ENCODE assay signal across 15 cellular contexts in the genomic region with DNA sequence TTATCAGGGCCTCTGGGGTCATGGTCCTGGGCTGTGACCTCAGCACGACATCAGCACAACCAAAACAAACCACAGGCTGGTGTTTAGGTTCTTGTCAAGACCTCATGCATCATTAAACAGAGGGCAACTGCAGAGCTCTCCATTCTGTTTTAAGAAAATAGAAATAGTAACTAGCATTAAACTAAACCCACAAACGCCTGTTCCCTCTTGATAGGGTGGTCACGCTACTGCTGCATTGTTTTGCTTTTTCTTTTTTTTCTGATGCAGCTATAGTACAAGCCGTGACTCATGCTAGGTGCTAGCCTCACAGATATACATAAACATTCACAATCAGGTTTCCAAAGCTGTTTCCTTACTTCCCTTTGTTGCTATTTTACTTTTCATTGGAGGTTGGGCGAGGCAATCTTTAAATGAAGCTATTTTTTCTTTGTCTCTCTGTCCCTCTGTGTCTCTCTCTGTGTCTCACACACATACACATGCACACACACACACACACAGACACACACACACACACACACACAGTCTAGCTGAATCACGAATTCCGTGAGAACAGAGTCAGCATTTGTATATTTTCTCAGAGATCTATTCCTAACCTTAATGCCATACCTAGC.
A peak's percentile ranks its signal among the peaks of the same experiment; 100 is the strongest.
DNase-seq lines count a peak whose midpoint lies in the region; ATAC-seq and TF ChIP-seq lines count a peak whose summit lies in the region.
"Had no signal": no experiment of that assay in that cellular context is flagged by ENCODE, and none has a peak within 500 bp of the region (broad histone marks: within the 10 kb centered on the region; RNA-seq: fewer than 3 reads in every experiment).

No MANE protein-coding gene starts in this region.

- H4K5ac ChIP-seq in IMR-90 (ENCODE audit: low read depth, low read length), result no peak overlapping the region

- dilution Hi-C loops in IMR-90 (cut with HindIII; ENCODE audit: low sequenced_read_pairs, unreplicated experiment), result no loop called here

- DNase-seq in IMR-90, result peak; percentile 87
- peak; percentile 85 for DNase-seq in astrocyte of the spinal cord (ENCODE audit: low read depth, low spot score)
- DNase-seq in glomerular visceral epithelial cell (ENCODE audit: extremely low spot score), result peak; percentile 67
- peak; percentile 18 for DNase-seq in smooth muscle cell of the brain vasculature (ENCODE audit: low read depth, low spot score)
- DNase-seq in ovary, result no peak
- DNase-seq: activated T-cell treated with anti-CD3 and anti-CD28 coated beads for 4 hours, amygdala, Caco-2, NCI-H1417, NCI-H774, spleen, WERI-Rb-1 had no signal

- no peak overlapping the region for H3K4ac ChIP-seq in IMR-90 (ENCODE audit: low read depth, low read length)

- peak overlapping the region; percentile 8; the same call in 1 of the 2 replicates for H2BK120ac ChIP-seq in IMR-90 (ENCODE audit: low read depth, low read length)

- H3K56ac ChIP-seq in IMR-90 (ENCODE audit: extremely low read depth, insufficient read depth, low read length), result no peak overlapping the region

- H3K9me1 ChIP-seq in IMR-90 (ENCODE audit: insufficient read depth, low read length), result peaks cover 5% of the 10 kb centered on the region

- H3K27ac ChIP-seq in IMR-90 (ENCODE audit: insufficient read depth, low read length), result no peak overlapping the region
- H3K27ac ChIP-seq in ovary, result no peak overlapping the region
- H3K27ac ChIP-seq: SK-N-MC, spleen, WERI-Rb-1 had no signal

- POLR2A ChIA-PET in IMR-90 (lab: Charles Lee; ENCODE audit: unreplicated experiment), result no interaction called here

- H2BK20ac ChIP-seq in IMR-90 (ENCODE audit: low read depth, low read length), result peak overlapping the region; percentile 16; the same call in 1 of the 2 replicates

- no peak overlapping the region for H2BK5ac ChIP-seq in IMR-90 (ENCODE audit: low read depth, low read length, poor library complexity, severe bottlenecking)

- peak overlapping the region; percentile 35; the same call in 1 of the 2 replicates for H2AK5ac ChIP-seq in IMR-90 (ENCODE audit: low read depth, low read length)

- H3K4me3 ChIP-seq in IMR-90 (ENCODE audit: insufficient read depth, low read depth, low read length) (no peak overlapping the region), astrocyte of the spinal cord (ENCODE audit: low read depth, low read length) (no peak overlapping the region), ovary (no peak overlapping the region)
- H3K4me3 ChIP-seq: SK-N-MC, spleen had no signal

- H3K4me1 ChIP-seq in IMR-90 (ENCODE audit: control insufficient read depth, insufficient read depth, low read length) (peaks cover 4% of the 10 kb centered on the region), ovary (ENCODE audit: insufficient read depth) (no peaks in the 10 kb centered on the region)
- H3K4me1 ChIP-seq: Caco-2, spleen had no signal

- peaks cover 5% of the 10 kb centered on the region; the same call in 1 of the 2 replicates for H4K20me1 ChIP-seq in IMR-90 (ENCODE audit: insufficient read depth, low read length)

- peaks cover 3 to 12% of the 10 kb centered on the region in 2 experiments; a peak in 3 of 4 replicates for H3K79me1 ChIP-seq in IMR-90 (ENCODE audit: low read depth in 1 of 2, low read length in 2 of 2)

- no peak overlapping the region; the same call in 2 of the 3 replicates for H2BK15ac ChIP-seq in IMR-90 (ENCODE audit: low read depth, low read length)

- H2AFZ ChIP-seq in IMR-90 (replicated peaks; ENCODE audit: low read length, poor library complexity), result no peak overlapping the region

- peaks cover 6% of the 10 kb centered on the region; the same call in 1 of the 2 replicates for H3K9me3 ChIP-seq in IMR-90 (ENCODE audit: control insufficient read depth, insufficient read depth, low read length)
- H3K9me3 ChIP-seq in ovary, result no peaks in the 10 kb centered on the region

- no peak overlapping the region for H3K9ac ChIP-seq in IMR-90 (ENCODE audit: low read depth, low read length)

- peak; percentile 84 for ATAC-seq in IMR-90 (ENCODE audit: low read depth)
- ATAC-seq in GM21786 (IDR thresholded peaks at IDR 0.05; ENCODE audit: unreplicated experiment), result no peak
- ATAC-seq in HG03039 (IDR thresholded peaks at IDR 0.05; ENCODE audit: unreplicated experiment), result no peak

- no peak; the same call in 1 of the 2 replicates for TF ChIP-seq RAD21 in IMR-90 (IDR thresholded peaks at IDR 0.05; ENCODE audit: low read length)

- no peaks in the 10 kb centered on the region for H3K36me3 ChIP-seq in IMR-90 (ENCODE audit: control insufficient read depth, insufficient read depth, low read length)
- no peaks in the 10 kb centered on the region for H3K36me3 ChIP-seq in ovary
- H3K36me3 ChIP-seq: spleen, WERI-Rb-1 had no signal

- H3K23ac ChIP-seq in IMR-90 (ENCODE audit: low read depth, low read length), result no peak overlapping the region

- TF ChIP-seq CTCF in IMR-90 (conservative IDR thresholded peaks at IDR 0.05; ENCODE audit: low read depth, low read length) (no peak), astrocyte of the spinal cord (IDR thresholded peaks at IDR 0.05; ENCODE audit: low read depth, low read length) (no peak), ovary (IDR thresholded peaks at IDR 0.05) (no peak)

- CTCF ChIA-PET in IMR-90 (lab: Yijun Ruan, JAX), result interaction anchor here (0.5 to 0.6 kb wide), 2 partner anchors 713 to 780 kb away, joined by 3 to 5 read pairs; no protein-coding TSS in a partner anchor

- intact Hi-C loops in IMR-90 (cut with micrococcal nuclease), result no loop called here
- intact Hi-C loops in ovary (cut with DNase I), result no loop called here

- no CpG with 5 or more reads among the region's 7 CpGs for WGBS in IMR-90 (ENCODE audit: extremely low coverage in 2 of 2, insufficient read length in 1 of 2), 2 experiments
- WGBS in ovary, 3 donors, result 29 to 58% (median 42%) methylated on average over 7 of the region's 7 CpGs

- H4K8ac ChIP-seq in IMR-90 (ENCODE audit: low read depth in 2 of 2, low read length in 2 of 2), result no peak overlapping the region

- H3K18ac ChIP-seq in IMR-90 (ENCODE audit: low read depth, low read length), result no peak overlapping the region

- in situ Hi-C loops in IMR-90 (cut with MboI; ENCODE audit: low sequenced_read_pairs), result no loop called here
- in situ Hi-C loops in astrocyte of the spinal cord (cut with HindIII; ENCODE audit: low sequenced_read_pairs), result no loop called here

- 0 out of 2 replicates have a peak overlapping the region, but pooled peaks have one; percentile 5 for H3K14ac ChIP-seq in IMR-90 (replicated peaks; ENCODE audit: low read depth, low read length)

- H4K91ac ChIP-seq in IMR-90 (ENCODE audit: insufficient read depth, low read depth, low read length), result no peak overlapping the region

- H2AK9ac ChIP-seq in IMR-90 (replicated peaks; ENCODE audit: low read depth, low read length, poor library complexity), result no peak overlapping the region

- TF ChIP-seq EP300 in ovary (IDR thresholded peaks at IDR 0.05), result no peak

- H3K27me3 ChIP-seq in IMR-90 (ENCODE audit: control insufficient read depth, insufficient read depth, low read length) (no peaks in the 10 kb centered on the region), ovary (no peaks in the 10 kb centered on the region)
- H3K27me3 ChIP-seq: spleen had no signal

- peak overlapping the region; percentile 79 for H3K4me2 ChIP-seq in IMR-90 (ENCODE audit: low read depth, low read length)

- TF ChIP-seq POLR2A in IMR-90 (IDR thresholded peaks at IDR 0.05; ENCODE audit: low read depth, low read length) (no peak), ovary (IDR thresholded peaks at IDR 0.05) (no peak)

- BruUV-seq in IMR-90 (replicated peaks; lab: Mats Ljungman, UMichigan), result no TSS peak

TF ChIP-seq in IMR-90, 13 proteins besides CTCF, POLR2A, EP300 and RAD21:
- TF ChIP-seq SMC3 (IDR thresholded peaks at IDR 0.05; ENCODE audit: low read depth, low read length) (no peak), FOS (IDR thresholded peaks at IDR 0.05; ENCODE audit: low read depth, low read length) (peak; percentile 65), CHD1 (IDR thresholded peaks at IDR 0.05; ENCODE audit: low read depth, low read length) (no peak), MAFK (IDR thresholded peaks at IDR 0.05; ENCODE audit: low read depth, low read length) (peak; percentile 53; the same call in 1 of the 2 replicates), BHLHE40 (IDR thresholded peaks at IDR 0.05; ENCODE audit: low read depth, low read length) (peak; percentile 72)
- TF ChIP-seq, protein P1, sequence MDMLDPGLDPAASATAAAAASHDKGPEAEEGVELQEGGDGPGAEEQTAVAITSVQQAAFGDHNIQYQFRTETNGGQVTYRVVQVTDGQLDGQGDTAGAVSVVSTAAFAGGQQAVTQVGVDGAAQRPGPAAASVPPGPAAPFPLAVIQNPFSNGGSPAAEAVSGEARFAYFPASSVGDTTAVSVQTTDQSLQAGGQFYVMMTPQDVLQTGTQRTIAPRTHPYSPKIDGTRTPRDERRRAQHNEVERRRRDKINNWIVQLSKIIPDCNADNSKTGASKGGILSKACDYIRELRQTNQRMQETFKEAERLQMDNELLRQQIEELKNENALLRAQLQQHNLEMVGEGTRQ (IDR thresholded peaks at IDR 0.05; ENCODE audit: low read depth, low read length), result no peak

Comparison
In these comparisons a context has a peak if more than half of its experiments do, and no peak if none do; other contexts are left out.
1. DNase-seq: peak in IMR-90 (single experiment), astrocyte of the spinal cord (single experiment), glomerular visceral epithelial cell (single experiment) and smooth muscle cell of the brain vasculature (single experiment); none in ovary (0 of 5).